8 cellular contexts compared by ENCODE assay signal in genomic region chr5:53109436-53110127, GRCh38. TPM values are rescaled to one million over a fixed set of nuclear protein-coding genes. Genes with fewer than 3 reads are reported as not detected.
DNase-seq lines count a peak whose midpoint lies in the region; ATAC-seq, FAIRE-seq and TF ChIP-seq lines count a peak whose summit lies in the region.

TSS of gene MOCS2 (minus strand) at chr5:53109757. CDS start at chr5:53107174, 2,583 bp downstream.

- no peaks in the 10 kb centered on the region for H3K79me2 ChIP-seq in H1 (ENCODE audit: control insufficient read depth in 1 of 2, insufficient read depth in 2 of 2, low read length in 2 of 2)

- H3K9ac ChIP-seq in HUES48 (ENCODE audit: low read depth, low read length): peak within 1 kb of the TSS; percentile 65
- H3K9ac ChIP-seq in NT2/D1 (ENCODE audit: insufficient read length, low read depth): peak within 1 kb of the TSS; percentile 95
- peak within 1 kb of the TSS in 2 of 4 experiments; percentile 38 to 84; a peak in 4 of 7 replicates for H3K9ac ChIP-seq in H1 (replicated peaks in 1 of 4; ENCODE audit: extremely low read depth in 1 of 4, low read depth in 3 of 4, low read length in 3 of 4)
- H3K9ac ChIP-seq in mesenchymal stem cell (ENCODE audit: low read length): peak within 1 kb of the TSS; percentile 87

- no peak within 1 kb of the TSS for H2BK12ac ChIP-seq in H1 (ENCODE audit: low read depth, low read length)
- H2BK12ac ChIP-seq in mesenchymal stem cell (ENCODE audit: low read length in 2 of 2): peak within 1 kb of the TSS in 1 of 2 experiments; percentile 64

- peak within 1 kb of the TSS; percentile 98 for H2AFZ ChIP-seq in H1 (ENCODE audit: low read length)
- peak within 1 kb of the TSS; percentile 76 for H2AFZ ChIP-seq in mesenchymal stem cell (ENCODE audit: low read depth, low read length)

- no peak for TF ChIP-seq RAD21 in H1 (IDR thresholded peaks at IDR 0.05 in 1 of 2, conservative IDR thresholded peaks at IDR 0.05 in 1 of 2; ENCODE audit: low read depth in 2 of 2, low read length in 2 of 2)

- H2BK20ac ChIP-seq in H1 (ENCODE audit: low read length): no peak within 1 kb of the TSS

- peak; percentile 96 for ATAC-seq in GM21423 (IDR thresholded peaks at IDR 0.05; ENCODE audit: unreplicated experiment)
- ATAC-seq in activated CD8-positive, alpha-beta memory T cell treated with anti-CD3 and anti-CD28 coated beads, Interleukin-2, amount 10 ng/mL, durations not matched to agents 7 days and 5 days: peak; percentile 99

- H3K27me3 Mint-ChIP-seq in activated CD8-positive, alpha-beta memory T cell treated with anti-CD3 and anti-CD28 coated beads, Interleukin-2, amount 10 ng/mL, durations not matched to agents 7 days and 5 days: no peaks in the 10 kb centered on the region

- peak within 1 kb of the TSS; percentile 91 for H3K4me3 Mint-ChIP-seq in activated CD8-positive, alpha-beta memory T cell treated with anti-CD3 and anti-CD28 coated beads, Interleukin-2, amount 10 ng/mL, durations not matched to agents 7 days and 5 days

- H3K9me3 ChIP-seq in HUES48 (ENCODE audit: control insufficient read depth, insufficient read depth, low read length) (no peaks in the 10 kb centered on the region), NT2/D1 (ENCODE audit: insufficient read depth, low read length) (peaks cover 6% of the 10 kb centered on the region; the same call in 1 of the 2 replicates), H1 (ENCODE audit: insufficient read depth in 2 of 2, low read depth in 1 of 2, low read length in 1 of 2) (no peaks in the 10 kb centered on the region), mesenchymal stem cell (ENCODE audit: control insufficient read depth, low read length) (no peaks in the 10 kb centered on the region)

- peak within 1 kb of the TSS; percentile 89 for H3K27ac Mint-ChIP-seq in activated CD8-positive, alpha-beta memory T cell treated with anti-CD3 and anti-CD28 coated beads, Interleukin-2, amount 10 ng/mL, durations not matched to agents 7 days and 5 days

- no peaks in the 10 kb centered on the region; the same call in 1 of the 2 replicates for H3K79me1 ChIP-seq in H1 (ENCODE audit: low read depth, low read length)
- peaks cover 9% of the 10 kb centered on the region for H3K79me1 ChIP-seq in mesenchymal stem cell (replicated peaks; ENCODE audit: low read length, poor library complexity, severe bottlenecking)

- H3K4ac ChIP-seq in H1 (replicated peaks; ENCODE audit: insufficient read length, low read depth, low read length) (peak within 1 kb of the TSS; percentile 41), mesenchymal stem cell (ENCODE audit: low read depth in 1 of 2, low read length in 2 of 2) (peak within 1 kb of the TSS; percentile 2 to 65)

- peak in 1 of 2 experiments; percentile 59; a peak in 2 of 3 replicates for TF ChIP-seq POLR2A in H1 (IDR thresholded peaks at IDR 0.05; ENCODE audit: control extremely low read depth in 1 of 2, low read depth in 2 of 2, low read length in 2 of 2)

- H2BK5ac ChIP-seq in H1 (ENCODE audit: low read depth, low read length): peak within 1 kb of the TSS; percentile 85; the same call in 1 of the 2 replicates
- no peak within 1 kb of the TSS for H2BK5ac ChIP-seq in mesenchymal stem cell (ENCODE audit: low read depth, low read length, poor library complexity, severe bottlenecking)

- H3K27me3 ChIP-seq in HUES48 (ENCODE audit: control insufficient read depth, insufficient read depth, low read length) (no peaks in the 10 kb centered on the region), NT2/D1 (ENCODE audit: insufficient read depth, insufficient read length) (no peaks in the 10 kb centered on the region), H1 (replicated peaks in 1 of 4; ENCODE audit: control insufficient read depth in 3 of 4, extremely low read depth in 1 of 4, insufficient read depth in 3 of 4, low read length in 3 of 4) (no peaks in the 10 kb centered on the region), mesenchymal stem cell (ENCODE audit: control insufficient read depth in 1 of 2, insufficient read depth in 1 of 2, low read length in 2 of 2) (no peaks in the 10 kb centered on the region)

- peaks cover 33% of the 10 kb centered on the region for H3K36me3 Mint-ChIP-seq in activated CD8-positive, alpha-beta memory T cell treated with anti-CD3 and anti-CD28 coated beads, Interleukin-2, amount 10 ng/mL, durations not matched to agents 7 days and 5 days

- H3K14ac ChIP-seq in H1 (ENCODE audit: insufficient read length) (peak within 1 kb of the TSS; percentile 99), mesenchymal stem cell (ENCODE audit: low read length in 2 of 2) (peak within 1 kb of the TSS in 1 of 2 experiments; percentile 56)

- H3K4me1 ChIP-seq in HUES48 (ENCODE audit: control insufficient read depth, insufficient read depth, low read length) (peaks cover 9% of the 10 kb centered on the region), NT2/D1 (ENCODE audit: insufficient read depth, insufficient read length) (peaks cover 3% of the 10 kb centered on the region), H1 (replicated peaks in 1 of 4; ENCODE audit: control insufficient read depth in 3 of 4, insufficient read depth in 4 of 4, low read length in 3 of 4) (peaks cover 0 to 5% (median 0%) of the 10 kb centered on the region in 4 experiments; a peak in 4 of 7 replicates), mesenchymal stem cell (ENCODE audit: control insufficient read depth, insufficient read depth, low read depth, low read length) (no peaks in the 10 kb centered on the region)

- no peak within 1 kb of the TSS for H3K23ac ChIP-seq in H1 (ENCODE audit: insufficient read length)
- no peak within 1 kb of the TSS for H3K23ac ChIP-seq in mesenchymal stem cell (ENCODE audit: low read length in 2 of 2)

- TF ChIP-seq CTCF in H1 (IDR thresholded peaks at IDR 0.05; ENCODE audit: control extremely low read depth in 1 of 3, insufficient read depth in 1 of 3, low read depth in 1 of 3, low read length in 3 of 3): no peak

- H4K20me1 ChIP-seq in H1 (replicated peaks in 1 of 2; ENCODE audit: control insufficient read depth in 1 of 2, insufficient read depth in 2 of 2, low read length in 2 of 2): no peaks in the 10 kb centered on the region

- H4K91ac ChIP-seq in H1 (replicated peaks; ENCODE audit: insufficient read length, low read length) (peak within 1 kb of the TSS; percentile 98), mesenchymal stem cell (ENCODE audit: low read length) (peak within 1 kb of the TSS; percentile 94)

- peak within 1 kb of the TSS; percentile 85 to 94 for H3K4me2 ChIP-seq in H1 (ENCODE audit: insufficient read depth in 1 of 2, low read depth in 2 of 2, low read length in 2 of 2)
- H3K4me2 ChIP-seq in mesenchymal stem cell (ENCODE audit: low read length, poor library complexity, severe bottlenecking): peak within 1 kb of the TSS; percentile 90

- H3K4me3 ChIP-seq in HUES48 (ENCODE audit: low read depth, low read length) (peak within 1 kb of the TSS; percentile 89), NT2/D1 (ENCODE audit: insufficient read length, low read depth) (peak within 1 kb of the TSS; percentile 82), H1 (ENCODE audit: extremely low read depth in 1 of 4, insufficient read depth in 2 of 4, low read depth in 3 of 4, low read length in 4 of 4) (peak within 1 kb of the TSS; percentile 61 to 86 (median 70)), mesenchymal stem cell (ENCODE audit: insufficient read depth in 1 of 2, low read depth in 1 of 2, low read length in 2 of 2) (peak within 1 kb of the TSS; percentile 88 to 98)

- H2AK5ac ChIP-seq in H1 (ENCODE audit: low read depth, low read length) (no peak within 1 kb of the TSS), mesenchymal stem cell (ENCODE audit: low read length, severe bottlenecking) (peak within 1 kb of the TSS; percentile 73)

- POLR2A ChIA-PET in H1 (lab: Charles Lee; ENCODE audit: partially characterized antibody): interaction anchor here (0.8 kb wide), 1 partner anchor 316 kb away, joined by 3 read pairs; no protein-coding TSS in a partner anchor

- H4K8ac ChIP-seq in H1 (ENCODE audit: extremely low read depth, insufficient read depth, low read length) (peak within 1 kb of the TSS; percentile 59), mesenchymal stem cell (ENCODE audit: low read length) (peak within 1 kb of the TSS; percentile 76)

- TF ChIP-seq EP300 in H1 (IDR thresholded peaks at IDR 0.05; ENCODE audit: borderline replicate concordance in 1 of 2, low read depth in 2 of 2, low read length in 2 of 2): no peak

- DNase-seq in Caki2 (ENCODE audit: low read depth) (peak; percentile 72), NT2/D1 (ENCODE audit: low read depth, low spot score) (peak; percentile 68), H1 (ENCODE audit: low read depth in 1 of 2, low spot score in 2 of 2) (peak; percentile 57 to 91), mesenchymal stem cell (peak; percentile 88)
- DNase-seq in activated CD8-positive, alpha-beta memory T cell treated with anti-CD3 and anti-CD28 coated beads, Interleukin-2, amount 10 ng/mL, durations not matched to agents 7 days and 5 days: peak; percentile 93
- peak; percentile 77 for DNase-seq in stimulated activated CD8-positive, alpha-beta memory T cell treated with anti-CD3 and anti-CD28 coated beads, Interleukin-12 subunit alpha, Interleukin-12 subunit beta, amount 100 ng/mL, for 24 hours (ENCODE audit: extremely low read depth)

- H3K36me3 ChIP-seq in HUES48 (ENCODE audit: control insufficient read depth, insufficient read depth, low read length): no peaks in the 10 kb centered on the region
- peaks cover 17% of the 10 kb centered on the region for H3K36me3 ChIP-seq in NT2/D1 (ENCODE audit: insufficient read depth, insufficient read length, low read length)
- no peaks in the 10 kb centered on the region for H3K36me3 ChIP-seq in H1 (ENCODE audit: control insufficient read depth in 2 of 4, insufficient read depth in 4 of 4, low read length in 3 of 4)
- H3K36me3 ChIP-seq in mesenchymal stem cell (ENCODE audit: control insufficient read depth in 1 of 2, insufficient read depth in 2 of 2, low read depth in 1 of 2, low read length in 2 of 2): peaks cover 0 to 25% of the 10 kb centered on the region in 2 experiments

- peak within 1 kb of the TSS; percentile 96 for H4K5ac ChIP-seq in H1 (ENCODE audit: insufficient read length, low read depth, low read length)

- H2BK120ac ChIP-seq in H1 (replicated peaks; ENCODE audit: low read depth, low read length) (peak within 1 kb of the TSS; percentile 70), mesenchymal stem cell (ENCODE audit: low read depth, low read length) (peak within 1 kb of the TSS; percentile 52)

- 4% methylated on average over 26 of the region's 55 CpGs; no CpG with 5 or more reads in 1 of the 2 experiments for WGBS in H1 (ENCODE audit: extremely low coverage in 1 of 2, insufficient coverage in 1 of 2, insufficient read length in 1 of 2, insufficient replicate concordance in 2 of 2, low coverage in 1 of 2, low lambda C conversion rate in 2 of 2, missing lambda C conversion rate in 1 of 2), 2 experiments
- under 1% methylated on average over 46 of the region's 55 CpGs for whole genome bisulfite sequencing in mesenchymal stem cell

- peak within 1 kb of the TSS; percentile 98 for H3K18ac ChIP-seq in H1 (ENCODE audit: extremely low read depth, low read length)
- H3K18ac ChIP-seq in mesenchymal stem cell (ENCODE audit: low read depth in 1 of 2, low read length in 2 of 2): peak within 1 kb of the TSS; percentile 88 to 95

- H2BK15ac ChIP-seq in H1 (ENCODE audit: low read length) (no peak within 1 kb of the TSS), mesenchymal stem cell (ENCODE audit: low read depth, poor library complexity, severe bottlenecking) (peak within 1 kb of the TSS; percentile 84)

- FAIRE-seq in H1 (lab: Jason Lieb, UNC): no peak

- H3K27ac ChIP-seq in HUES48 (ENCODE audit: low read depth, low read length): peak within 1 kb of the TSS; percentile 43
- no peak within 1 kb of the TSS; the same call in 1 of the 2 replicates for H3K27ac ChIP-seq in H1 (ENCODE audit: low read depth, low read length)
- no peak within 1 kb of the TSS for H3K27ac ChIP-seq in mesenchymal stem cell (ENCODE audit: low read length, poor library complexity, severe bottlenecking)

- in situ Hi-C loops in Caki2 (cut with HindIII; ENCODE audit: low pct_unique_long_range_greater_than_20kb, low sequenced_read_pairs): no loop called here

- CTCF ChIA-PET in activated CD8-positive, alpha-beta memory T cell treated with anti-CD3 and anti-CD28 coated beads, Interleukin-2, amount 10 ng/mL, durations not matched to agents 7 days and 5 days (lab: Charles Lee): interaction anchor here (0.7 to 2.2 kb wide), 11 partner anchors 9 to 165 kb away, joined by 3 to 9 read pairs (median 5); no protein-coding TSS in a partner anchor
- CTCF ChIA-PET in H1 (lab: Charles Lee; ENCODE audit: partially characterized antibody): interaction anchor here (1.5 kb wide), 2 partner anchors 14 to 160 kb away, joined by 4 to 6 read pairs; no protein-coding TSS in a partner anchor

- peak within 1 kb of the TSS; percentile 71 for H3K56ac ChIP-seq in H1 (replicated peaks; ENCODE audit: insufficient read length, low read depth, low read length)

- peaks cover 48% of the 10 kb centered on the region for H3K4me1 Mint-ChIP-seq in activated CD8-positive, alpha-beta memory T cell treated with anti-CD3 and anti-CD28 coated beads, Interleukin-2, amount 10 ng/mL, durations not matched to agents 7 days and 5 days

- H3K9me3 Mint-ChIP-seq in activated CD8-positive, alpha-beta memory T cell treated with anti-CD3 and anti-CD28 coated beads, Interleukin-2, amount 10 ng/mL, durations not matched to agents 7 days and 5 days (ENCODE audit: low read depth): no peaks in the 10 kb centered on the region

- H3K23me2 ChIP-seq in H1 (ENCODE audit: low read depth, low read length): peaks cover 7% of the 10 kb centered on the region; the same call in 1 of the 2 replicates

RNA-seq across cellular contexts. Expression of gene MOCS2, which starts in this region (rescaled TPM):
- total RNA-seq in Caki2 (2014; rRNA removed; shearing (Covaris generic); ENCODE audit: low replicate concordance): 32.4 and 44.1 TPM in 2 replicates
- total RNA-seq in activated CD8-positive, alpha-beta memory T cell treated with anti-CD3 and anti-CD28 coated beads, Interleukin-2, amount 10 ng/mL, durations not matched to agents 7 days and 5 days: 10 to 100 TPM; 28.2 to 31.6 TPM
- total RNA-seq in H1 (2021; fragmentation: NEBNext Ultra II Directional; extraction: Animal tissue kit (Norgen Biotek cat#: 25700)): 15.5 and 16.1 TPM in 2 replicates
- polyA plus RNA-seq in H1 (2011; rRNA removed): 3.3 and 6.7 TPM in 2 replicates
- polyA plus RNA-seq in H1 (2011; cell fraction: cytosol; rRNA removed): 10.5 TPM
- polyA plus RNA-seq in H1 (2011; cell fraction: nucleus; rRNA removed): 1.8 TPM
- 10.4 to 19.2 TPM (median 11.1 TPM) in 4 replicates for polyA plus RNA-seq in H1 (2012, experiment 1 of 2)
- polyA plus RNA-seq in H1 (2012, experiment 2 of 2): 2.8 TPM
- polyA plus RNA-seq in H1 (2013, experiment 1 of 2): 11.4 TPM
- polyA plus RNA-seq in H1 (2013, experiment 2 of 2): 12.4 TPM
- polyA minus RNA-seq in H1 (2011; rRNA and poly(A)+ RNA removed): 5.0 TPM in 2 replicates
- 2.5 TPM for polyA minus RNA-seq in H1 (2011; cell fraction: cytosol; rRNA and poly(A)+ RNA removed)
- polyA minus RNA-seq in H1 (2011; cell fraction: nucleus; rRNA and poly(A)+ RNA removed): 7.3 TPM
- polyA plus RNA-seq in mesenchymal stem cell (2013, experiment 1 of 2): 38.0 TPM
- polyA plus RNA-seq in mesenchymal stem cell (2013, experiment 2 of 2): 38.0 TPM
